Comparison of ENCODE assay signal across 18 cellular contexts in the genomic region with DNA sequence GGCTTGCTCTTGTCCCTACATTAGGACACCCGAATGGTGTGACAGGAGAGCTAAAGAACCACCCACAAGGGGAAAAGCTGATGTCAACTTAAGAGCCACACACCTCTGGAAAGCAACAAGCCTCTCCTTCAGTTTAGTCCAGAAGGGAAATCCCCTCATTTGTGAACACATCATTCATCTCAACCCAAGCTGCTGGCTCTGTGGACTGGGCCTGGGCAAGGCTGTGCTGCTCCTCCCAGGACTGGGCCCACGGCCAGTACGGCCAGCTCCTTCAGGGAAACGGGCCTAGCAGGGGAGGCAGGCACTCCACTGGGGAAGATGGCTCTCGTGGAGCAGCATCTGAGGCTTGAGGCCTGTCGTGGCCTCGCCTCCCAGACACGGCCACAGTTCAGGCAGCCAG. TPM values are rescaled to one million over a fixed set of nuclear protein-coding genes. Genes with fewer than 3 reads are reported as not detected.
A peak's percentile ranks its signal among the peaks of the same experiment; 100 is the strongest.
DNase-seq lines count a peak whose midpoint lies in the region; ATAC-seq, FAIRE-seq and TF ChIP-seq lines count a peak whose summit lies in the region.
"Had no signal": no experiment of that assay in that cellular context is flagged by ENCODE, and none has a peak within 500 bp of the region (broad histone marks: within the 10 kb centered on the region; RNA-seq: fewer than 3 reads in every experiment).

No MANE protein-coding gene starts in this region.

- no peak overlapping the region for H3K27ac ChIP-seq in kidney (ENCODE audit: low read depth in 2 of 2, low read length in 2 of 2)
- no peak overlapping the region for H3K27ac ChIP-seq in colonic mucosa
- H3K27ac ChIP-seq: A549, Peyer's patch, WERI-Rb-1 had no signal

- H3K27me3 Mint-ChIP-seq in activated T-cell treated with anti-CD3 and anti-CD28 coated beads, Interleukin-2, amount 50 U/mL, for 72 hours (ENCODE audit: low read depth) = peaks cover 24% of the 10 kb centered on the region
- peaks cover 25% of the 10 kb centered on the region for H3K27me3 Mint-ChIP-seq in activated T-cell treated with anti-CD3 and anti-CD28 coated beads, Interleukin-2, amount 50 U/mL, for 24 hours
- peaks cover 39% of the 10 kb centered on the region for H3K27me3 Mint-ChIP-seq in mesothelial cell of epicardium (ENCODE audit: low read depth)

- DNase-seq in activated T-cell treated with anti-CD3 and anti-CD28 coated beads, Interleukin-2, amount 50 U/mL, for 72 hours = no peak
- no peak for DNase-seq in activated T-cell treated with anti-CD3 and anti-CD28 coated beads, Interleukin-2, amount 50 U/mL, for 24 hours
- DNase-seq in cerebellum (ENCODE audit: low spot score) (peak; percentile 56), kidney (peak; percentile 70), superior temporal gyrus (ENCODE audit: extremely low spot score) (peak; percentile 18), mesothelial cell of epicardium (ENCODE audit: low spot score in 2 of 2, unreplicated experiment in 2 of 2) (no peak), colonic mucosa (no peak), MV-4-11 (lab: John Stamatoyannopoulos, UW) (no peak)
- DNase-seq: activated CD8-positive, alpha-beta memory T cell treated with anti-CD3 and anti-CD28 coated beads, Interleukin-2, amount 10 ng/mL, durations not matched to agents 7 days and 5 days; H7; NCI-H1694; NCI-H526; Peyer's patch; stimulated activated CD4-positive, alpha-beta T cell treated with anti-CD3 and anti-CD28 coated beads, Interleukin-12 subunit alpha, Interleukin-12 subunit beta, amount 100 ng/mL, for 4 hours; WERI-Rb-1 had no signal

- FAIRE-seq in kidney (lab: Jason Lieb, UNC) = no peak
- FAIRE-seq: A549, keratinocyte had no signal

- intact Hi-C loops in kidney (cut with DNase I) (no loop called here), colonic mucosa (cut with DNase I) (no loop called here)

- H3K9ac ChIP-seq in kidney (ENCODE audit: low read length in 2 of 2) (no peak overlapping the region), colonic mucosa (ENCODE audit: low read depth in 2 of 2, low read length in 2 of 2) (no peak overlapping the region)

- peaks cover 26 to 43% of the 10 kb centered on the region in 2 donors for H3K36me3 ChIP-seq in kidney (ENCODE audit: control insufficient read depth in 1 of 2, insufficient read depth in 2 of 2, low read length in 2 of 2)
- no peaks in the 10 kb centered on the region for H3K36me3 ChIP-seq in colonic mucosa

- no peak overlapping the region for H3K4me3 ChIP-seq in kidney (ENCODE audit: low read length in 2 of 2)
- no peak overlapping the region for H3K4me3 ChIP-seq in colonic mucosa
- H3K4me3 ChIP-seq: A549, Peyer's patch had no signal

- H3K9me3 ChIP-seq in kidney (ENCODE audit: control insufficient read depth in 1 of 2, low read length in 2 of 2) = no peaks in the 10 kb centered on the region
- H3K9me3 ChIP-seq in colonic mucosa = no peaks in the 10 kb centered on the region
- H3K9me3 ChIP-seq: A549, Peyer's patch had no signal

- H3K27ac Mint-ChIP-seq in activated T-cell treated with anti-CD3 and anti-CD28 coated beads, Interleukin-2, amount 50 U/mL, for 72 hours = no peak overlapping the region
- no peak overlapping the region for H3K27ac Mint-ChIP-seq in activated T-cell treated with anti-CD3 and anti-CD28 coated beads, Interleukin-2, amount 50 U/mL, for 24 hours
- no peak overlapping the region for H3K27ac Mint-ChIP-seq in mesothelial cell of epicardium
- H3K27ac Mint-ChIP-seq: activated CD8-positive, alpha-beta memory T cell treated with anti-CD3 and anti-CD28 coated beads, Interleukin-2, amount 10 ng/mL, durations not matched to agents 7 days and 5 days; progenitor cell of endocrine pancreas had no signal

- no peak for TF ChIP-seq CTCF in kidney (IDR thresholded peaks at IDR 0.05; ENCODE audit: borderline replicate concordance, extremely low read depth, insufficient read depth)
- TF ChIP-seq CTCF in mesothelial cell of epicardium (IDR thresholded peaks at IDR 0.05; ENCODE audit: unreplicated experiment) = no peak
- TF ChIP-seq CTCF in colonic mucosa (IDR thresholded peaks at IDR 0.05) = no peak

- H3K4me1 Mint-ChIP-seq in activated T-cell treated with anti-CD3 and anti-CD28 coated beads, Interleukin-2, amount 50 U/mL, for 72 hours (ENCODE audit: low read depth) = peaks cover 9% of the 10 kb centered on the region
- peaks cover 4% of the 10 kb centered on the region for H3K4me1 Mint-ChIP-seq in activated T-cell treated with anti-CD3 and anti-CD28 coated beads, Interleukin-2, amount 50 U/mL, for 24 hours (ENCODE audit: low read depth)
- no peaks in the 10 kb centered on the region for H3K4me1 Mint-ChIP-seq in mesothelial cell of epicardium

- peaks cover 8% of the 10 kb centered on the region for H3K27me3 ChIP-seq in colonic mucosa
- H3K27me3 ChIP-seq: Peyer's patch had no signal

- no peaks in the 10 kb centered on the region for H3K4me1 ChIP-seq in kidney (ENCODE audit: control insufficient read depth in 1 of 2, insufficient read depth in 1 of 2, low read depth in 1 of 2, low read length in 2 of 2)
- peaks cover 3% of the 10 kb centered on the region for H3K4me1 ChIP-seq in colonic mucosa
- H3K4me1 ChIP-seq: A549 had no signal

- no peaks in the 10 kb centered on the region for H3K9me3 Mint-ChIP-seq in activated T-cell treated with anti-CD3 and anti-CD28 coated beads, Interleukin-2, amount 50 U/mL, for 72 hours
- no peaks in the 10 kb centered on the region for H3K9me3 Mint-ChIP-seq in activated T-cell treated with anti-CD3 and anti-CD28 coated beads, Interleukin-2, amount 50 U/mL, for 24 hours
- H3K9me3 Mint-ChIP-seq in mesothelial cell of epicardium = no peaks in the 10 kb centered on the region

- peak; percentile 39 to 52 for ATAC-seq in activated T-cell treated with anti-CD3 and anti-CD28 coated beads, Interleukin-2, amount 50 U/mL, for 72 hours (replicated peaks in 1 of 2)
- ATAC-seq: A549; activated CD8-positive, alpha-beta memory T cell treated with anti-CD3 and anti-CD28 coated beads, Interleukin-2, amount 10 ng/mL, durations not matched to agents 7 days and 5 days had no signal

- H3K4me3 Mint-ChIP-seq in activated T-cell treated with anti-CD3 and anti-CD28 coated beads, Interleukin-2, amount 50 U/mL, for 72 hours = no peak overlapping the region
- H3K4me3 Mint-ChIP-seq in activated T-cell treated with anti-CD3 and anti-CD28 coated beads, Interleukin-2, amount 50 U/mL, for 24 hours = no peak overlapping the region
- H3K4me3 Mint-ChIP-seq in mesothelial cell of epicardium = no peak overlapping the region
- H3K4me3 Mint-ChIP-seq: activated CD8-positive, alpha-beta memory T cell treated with anti-CD3 and anti-CD28 coated beads, Interleukin-2, amount 10 ng/mL, durations not matched to agents 7 days and 5 days had no signal

- no peaks in the 10 kb centered on the region for H3K36me3 Mint-ChIP-seq in activated T-cell treated with anti-CD3 and anti-CD28 coated beads, Interleukin-2, amount 50 U/mL, for 72 hours (ENCODE audit: insufficient read depth in 2 of 2)
- peaks cover 2% of the 10 kb centered on the region for H3K36me3 Mint-ChIP-seq in activated T-cell treated with anti-CD3 and anti-CD28 coated beads, Interleukin-2, amount 50 U/mL, for 24 hours (ENCODE audit: low read depth)
- peaks cover 29% of the 10 kb centered on the region for H3K36me3 Mint-ChIP-seq in mesothelial cell of epicardium
- H3K36me3 Mint-ChIP-seq: activated CD8-positive, alpha-beta memory T cell treated with anti-CD3 and anti-CD28 coated beads, Interleukin-2, amount 10 ng/mL, durations not matched to agents 7 days and 5 days had no signal

RNA-seq across cellular contexts. Expression of a gene that starts 12.8 kb away (rescaled TPM):
- total RNA-seq in activated T-cell treated with anti-CD3 and anti-CD28 coated beads, Interleukin-2, amount 50 U/mL, for 72 hours = 1 to 10 TPM in 1 of 2 donors, under 1 TPM in 1; 0.53 to 1.9 TPM
- 0.36 TPM for total RNA-seq in cerebellum
- 7.6 TPM for total RNA-seq in kidney
- polyA plus RNA-seq in kidney (ENCODE audit: insufficient read depth, low read depth, low replicate concordance) = 14.8 TPM
- 1.0 to 2.5 TPM (median 1.9 TPM) in 3 replicates for total RNA-seq in mesothelial cell of epicardium
- 1 to 10 TPM; 1.2 to 2.6 TPM for total RNA-seq in colonic mucosa

RNA-seq across cellular contexts. Expression of a gene that starts 42.5 kb away (rescaled TPM):
- total RNA-seq in activated T-cell treated with anti-CD3 and anti-CD28 coated beads, Interleukin-2, amount 50 U/mL, for 72 hours = 10 to 100 TPM; 66.0 to 67.0 TPM
- total RNA-seq in cerebellum (14.2 TPM), kidney (59.7 TPM), mesothelial cell of epicardium (54.7 to 59.3 TPM (median 57.6 TPM) in 3 replicates), colonic mucosa (10 to 100 TPM; 35.2 to 67.6 TPM)
- polyA plus RNA-seq in kidney (ENCODE audit: insufficient read depth, low read depth, low replicate concordance) = 81.1 TPM

RNA-seq across cellular contexts. Expression of a gene that starts 47.3 kb away (rescaled TPM):
- total RNA-seq in activated T-cell treated with anti-CD3 and anti-CD28 coated beads, Interleukin-2, amount 50 U/mL, for 72 hours = 10 to 100 TPM; 83.6 to 89.3 TPM
- 25.1 TPM for total RNA-seq in cerebellum
- 81.8 TPM for total RNA-seq in kidney
- polyA plus RNA-seq in kidney (ENCODE audit: insufficient read depth, low read depth, low replicate concordance) = 92.5 TPM
- total RNA-seq in mesothelial cell of epicardium = 62.7 to 63.0 TPM (median 63.0 TPM) in 3 replicates
- total RNA-seq in colonic mucosa = 10 to 100 TPM; 57.8 to 88.6 TPM

Comparison
In these comparisons a context has a peak if more than half of its experiments do, and no peak if none do; other contexts are left out.
1. DNase-seq: peak in cerebellum (single experiment), kidney (single experiment) and superior temporal gyrus (single experiment); none in activated T-cell treated with anti-CD3 and anti-CD28 coated beads, Interleukin-2, amount 50 U/mL, for 72 hours (0 of 2), activated T-cell treated with anti-CD3 and anti-CD28 coated beads, Interleukin-2, amount 50 U/mL, for 24 hours (single experiment), mesothelial cell of epicardium (0 of 2), colonic mucosa (single experiment) and MV-4-11 (single experiment).